ENCODE assay signal across 15 cellular contexts in genomic region chr14:22497671-22498093, GRCh38.
DNase-seq lines count a peak whose midpoint lies in the region; ATAC-seq and TF ChIP-seq lines count a peak whose summit lies in the region.
"Had no signal": no experiment of that assay in that cellular context is flagged by ENCODE, and none has a peak within 500 bp of the region (broad histone marks: within the 10 kb centered on the region; RNA-seq: fewer than 3 reads in every experiment).

No MANE protein-coding gene starts in this region.

- no peaks in the 10 kb centered on the region for H3K9me2 ChIP-seq in Loucy (replicated peaks; ENCODE audit: low read depth, low read length)

- no peaks in the 10 kb centered on the region for H3K27me3 Mint-ChIP-seq in activated CD4-positive, alpha-beta T cell treated with anti-CD3 and anti-CD28 coated beads, Interleukin-2, amount 10 ng/mL, durations not matched to agents 24 days and 14 days
- no peaks in the 10 kb centered on the region for H3K27me3 Mint-ChIP-seq in activated naive CD8-positive, alpha-beta T cell
- H3K27me3 Mint-ChIP-seq in nephron (ENCODE audit: low read depth) = no peaks in the 10 kb centered on the region

- intact Hi-C loops in activated CD4-positive, alpha-beta T cell treated with anti-CD3 and anti-CD28 coated beads, Interleukin-2, amount 10 ng/mL, durations not matched to agents 24 days and 14 days (cut with micrococcal nuclease) = loop anchor here (5.0 kb wide), 1 partner anchor 40 kb away; no protein-coding TSS in a partner anchor

- peak overlapping the region; percentile 87 for H3K4me3 Mint-ChIP-seq in activated CD4-positive, alpha-beta T cell treated with anti-CD3 and anti-CD28 coated beads, Interleukin-2, amount 10 ng/mL, durations not matched to agents 24 days and 14 days
- H3K4me3 Mint-ChIP-seq in activated naive CD8-positive, alpha-beta T cell = peak overlapping the region; percentile 93
- no peak overlapping the region for H3K4me3 Mint-ChIP-seq in nephron

- no peak overlapping the region for H3K9ac ChIP-seq in Loucy (ENCODE audit: low read depth, low read length, poor library complexity, severe bottlenecking)

- peaks cover 64% of the 10 kb centered on the region for H4K20me1 ChIP-seq in Loucy (ENCODE audit: insufficient read depth, low read length, poor library complexity, severe bottlenecking)

- H3K36me3 ChIP-seq in Loucy (ENCODE audit: insufficient read depth, low read length) = peaks cover 69% of the 10 kb centered on the region; the same call in 1 of the 2 replicates
- no peaks in the 10 kb centered on the region for H3K36me3 ChIP-seq in H7 (replicated peaks; ENCODE audit: control insufficient read depth, insufficient read depth, low read length)
- H3K36me3 ChIP-seq: ovary, SJCRH30 had no signal

- H3K9me3 ChIP-seq in Loucy (ENCODE audit: insufficient read depth, low read depth, low read length) = no peaks in the 10 kb centered on the region
- H3K9me3 ChIP-seq: ovary, SJCRH30 had no signal

- peaks cover 53% of the 10 kb centered on the region for H3K4me1 ChIP-seq in Loucy (ENCODE audit: insufficient read depth, low read length, poor library complexity, severe bottlenecking)

- H3K79me2 ChIP-seq in Loucy (ENCODE audit: insufficient read depth, low read length) = peaks cover 100% of the 10 kb centered on the region

- no peak overlapping the region for H2AFZ ChIP-seq in Loucy (ENCODE audit: low read length)

- H3K27me3 ChIP-seq in Loucy (ENCODE audit: insufficient read depth, low read length, poor library complexity, severe bottlenecking) = no peaks in the 10 kb centered on the region
- no peaks in the 10 kb centered on the region for H3K27me3 ChIP-seq in H7 (ENCODE audit: control insufficient read depth, insufficient read depth, low read length)
- H3K27me3 ChIP-seq: ovary, SJCRH30 had no signal

- ATAC-seq in GM21786 (IDR thresholded peaks at IDR 0.05; ENCODE audit: unreplicated experiment) = no peak

- H3K4me1 Mint-ChIP-seq in activated CD4-positive, alpha-beta T cell treated with anti-CD3 and anti-CD28 coated beads, Interleukin-2, amount 10 ng/mL, durations not matched to agents 24 days and 14 days = peaks cover 29% of the 10 kb centered on the region
- peaks cover 16% of the 10 kb centered on the region for H3K4me1 Mint-ChIP-seq in activated naive CD8-positive, alpha-beta T cell (ENCODE audit: low read depth)
- H3K4me1 Mint-ChIP-seq in nephron = peaks cover 56% of the 10 kb centered on the region

- H3F3A ChIP-seq in Loucy (ENCODE audit: low read depth) = no peaks in the 10 kb centered on the region

- DNase-seq in activated CD4-positive, alpha-beta T cell treated with anti-CD3 and anti-CD28 coated beads, Interleukin-2, amount 10 ng/mL, durations not matched to agents 24 days and 14 days = peak; percentile 53
- no peak for DNase-seq in activated CD4-positive, alpha-beta T cell treated with anti-CD3 and anti-CD28 coated beads, Interleukin-2, amount 50 U/mL, for 1 hour
- DNase-seq in H7 (no peak), glomerular visceral epithelial cell (ENCODE audit: extremely low spot score) (no peak)
- DNase-seq: activated CD4-positive, CD25-positive, alpha-beta regulatory T cell; activated gamma-delta T cell treated with Interleukin-2 at 50 U/mL for 16 hours; IMR-90; NCI-H1694 treated with DMSO at 0.1 percent for 48 hours; NCI-H82; ovary; SJCRH30 had no signal

- TF ChIP-seq CTCF in Loucy (conservative IDR thresholded peaks at IDR 0.05; ENCODE audit: low read length) = no peak
- TF ChIP-seq CTCF in nephron (IDR thresholded peaks at IDR 0.05; ENCODE audit: unreplicated experiment in 3 of 3) = no peak

- H3K36me3 Mint-ChIP-seq in activated CD4-positive, alpha-beta T cell treated with anti-CD3 and anti-CD28 coated beads, Interleukin-2, amount 10 ng/mL, durations not matched to agents 24 days and 14 days (ENCODE audit: low read depth) = peaks cover 96% of the 10 kb centered on the region
- H3K36me3 Mint-ChIP-seq in activated naive CD8-positive, alpha-beta T cell = peaks cover 23% of the 10 kb centered on the region
- no peaks in the 10 kb centered on the region for H3K36me3 Mint-ChIP-seq in nephron (ENCODE audit: low read depth)

- H3K9me3 Mint-ChIP-seq in activated CD4-positive, alpha-beta T cell treated with anti-CD3 and anti-CD28 coated beads, Interleukin-2, amount 10 ng/mL, durations not matched to agents 24 days and 14 days = no peaks in the 10 kb centered on the region
- no peaks in the 10 kb centered on the region for H3K9me3 Mint-ChIP-seq in activated naive CD8-positive, alpha-beta T cell (ENCODE audit: low read depth)
- no peaks in the 10 kb centered on the region for H3K9me3 Mint-ChIP-seq in nephron

- H3K4me2 ChIP-seq in Loucy (ENCODE audit: low read depth, low read length, poor library complexity, severe bottlenecking) = peak overlapping the region; percentile 29

- H3K4me3 ChIP-seq in Loucy (ENCODE audit: low read length, poor library complexity, severe bottlenecking) (no peak overlapping the region), H7 (ENCODE audit: insufficient read depth, low read depth, low read length) (no peak overlapping the region)
- H3K4me3 ChIP-seq: ovary, SJCRH30 had no signal

- H3K27ac Mint-ChIP-seq in activated CD4-positive, alpha-beta T cell treated with anti-CD3 and anti-CD28 coated beads, Interleukin-2, amount 10 ng/mL, durations not matched to agents 24 days and 14 days = peak overlapping the region; percentile 99
- H3K27ac Mint-ChIP-seq in activated naive CD8-positive, alpha-beta T cell = peak overlapping the region; percentile 96
- peak overlapping the region; percentile 39 to 80 (median 74) for H3K27ac Mint-ChIP-seq in nephron

Comparison
In these comparisons a context has a peak if more than half of its experiments do, and no peak if none do; other contexts are left out.
1. H3K4me3 Mint-ChIP-seq: peak in activated CD4-positive, alpha-beta T cell treated with anti-CD3 and anti-CD28 coated beads, Interleukin-2, amount 10 ng/mL, durations not matched to agents 24 days and 14 days (single experiment) and activated naive CD8-positive, alpha-beta T cell (single experiment); none in nephron (0 of 3).
2. Peak in every context shown above with its lines, with median percentiles within 50 percentile points of each other: H3K27ac Mint-ChIP-seq.